In the genomic region with DNA sequence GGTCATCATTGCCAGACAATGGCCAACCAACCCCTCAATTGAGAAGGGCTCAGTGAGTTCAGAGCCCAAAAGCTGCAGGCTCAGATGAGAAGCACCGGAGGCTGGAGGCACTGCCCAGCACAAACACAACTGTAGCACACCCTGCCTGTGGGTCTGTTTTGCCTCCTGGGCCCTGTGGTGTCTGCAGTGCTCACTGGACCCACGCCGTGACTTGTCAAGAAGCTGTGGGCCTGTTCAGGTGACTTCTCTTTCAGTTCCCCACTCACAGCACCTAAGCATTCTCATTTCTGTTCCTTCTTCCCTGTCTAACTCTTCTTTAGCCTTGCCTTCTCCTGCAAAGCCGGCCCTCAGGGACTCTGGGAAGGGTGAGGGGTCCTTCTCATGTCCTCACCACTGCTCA, we compare ENCODE assay signal across 1 cellular context. TPM values are rescaled to one million over a fixed set of nuclear protein-coding genes. Genes with fewer than 3 reads are reported as not detected.
"Had no signal": no experiment of that assay in that cellular context is flagged by ENCODE, and none has a peak within 500 bp of the region (broad histone marks: within the 10 kb centered on the region; RNA-seq: fewer than 3 reads in every experiment).

No MANE protein-coding gene starts in this region.

RNA-seq across cellular contexts. Expression of a gene that starts 27.2 kb away (rescaled TPM):
- polyA plus RNA-seq: naive thymus-derived CD8-positive, alpha-beta T cell had no signal
